In genomic region chr13:26951581-26952177, GRCh38 we compare ENCODE assay signal across 26 cellular contexts.
A peak's percentile ranks its signal among the peaks of the same experiment; 100 is the strongest.
DNase-seq lines count a peak whose midpoint lies in the region; ATAC-seq and TF ChIP-seq lines count a peak whose summit lies in the region.
"Had no signal": no experiment of that assay in that cellular context is flagged by ENCODE, and none has a peak within 500 bp of the region (broad histone marks: within the 10 kb centered on the region; RNA-seq: fewer than 3 reads in every experiment).

No MANE protein-coding gene starts in this region.

- no peaks in the 10 kb centered on the region for H3K9me3 ChIP-seq in Peyer's patch
- no peaks in the 10 kb centered on the region for H3K9me3 ChIP-seq in colonic mucosa
- no peaks in the 10 kb centered on the region for H3K9me3 ChIP-seq in right lobe of liver
- no peaks in the 10 kb centered on the region for H3K9me3 ChIP-seq in testis
- H3K9me3 ChIP-seq: neutrophil, prostate gland, upper lobe of left lung had no signal

- H3K4me1 ChIP-seq in Peyer's patch (peaks cover 0 to 52% (median 11%) of the 10 kb centered on the region in 4 donors), colonic mucosa (peaks cover 15% of the 10 kb centered on the region), right lobe of liver (peaks cover 0 to 41% (median 7%) of the 10 kb centered on the region in 4 donors), testis (no peaks in the 10 kb centered on the region)
- H3K4me1 ChIP-seq: prostate gland, upper lobe of left lung had no signal

- peak; percentile 79 to 84 (median 81) for ATAC-seq in right lobe of liver
- ATAC-seq: activated CD8-positive, alpha-beta T cell treated with anti-CD3 and anti-CD28 coated beads for 36 hours; T-helper 17 cell had no signal

- peak in 2 of 6 experiments; percentile 1 to 23 for TF ChIP-seq CTCF in Peyer's patch (IDR thresholded peaks at IDR 0.05)
- TF ChIP-seq CTCF in colonic mucosa (IDR thresholded peaks at IDR 0.05) = no peak
- no peak for TF ChIP-seq CTCF in right lobe of liver (IDR thresholded peaks at IDR 0.05)
- TF ChIP-seq CTCF in testis (IDR thresholded peaks at IDR 0.05) = no peak

- H3K36me3 ChIP-seq in Peyer's patch (no peaks in the 10 kb centered on the region), colonic mucosa (no peaks in the 10 kb centered on the region), right lobe of liver (no peaks in the 10 kb centered on the region), testis (ENCODE audit: low read depth, missing control alignments) (no peaks in the 10 kb centered on the region)
- H3K36me3 ChIP-seq: neutrophil, prostate gland, upper lobe of left lung had no signal

- H3K27ac ChIP-seq in Peyer's patch (peak overlapping the region in 3 of 4 donors; percentile 63 to 88 (median 83)), colonic mucosa (peak overlapping the region; percentile 95), right lobe of liver (peak overlapping the region; percentile 72 to 93 (median 81)), testis (no peak overlapping the region)
- H3K27ac ChIP-seq: neutrophil, prostate gland, RWPE1, SK-N-MC, skin epidermis, upper lobe of left lung had no signal

- peak; percentile 26 to 37 for TF ChIP-seq POLR2A in Peyer's patch (IDR thresholded peaks at IDR 0.05)
- no peak for TF ChIP-seq POLR2A in right lobe of liver (IDR thresholded peaks at IDR 0.05)
- TF ChIP-seq POLR2A in testis (IDR thresholded peaks at IDR 0.05) = no peak

- intact Hi-C loops in colonic mucosa (cut with DNase I) (loop anchor here (10.0 kb wide), 1 partner anchor 1023 kb away; no protein-coding TSS in a partner anchor), right lobe of liver (cut with DNase I) (no loop called here), testis (cut with DNase I; ENCODE audit: low total_unique reads) (no loop called here)

- H3K9ac ChIP-seq in colonic mucosa (ENCODE audit: low read depth in 2 of 2, low read length in 2 of 2) = peak overlapping the region; percentile 41 to 84

- in situ Hi-C loops in KBM-7 (cut with MboI; ENCODE audit: low pct_unique_long_range_greater_than_20kb, low sequenced_read_pairs) = no loop called here

- H3K27me3 ChIP-seq in Peyer's patch = no peaks in the 10 kb centered on the region
- no peaks in the 10 kb centered on the region for H3K27me3 ChIP-seq in colonic mucosa
- H3K27me3 ChIP-seq in right lobe of liver = no peaks in the 10 kb centered on the region
- no peaks in the 10 kb centered on the region for H3K27me3 ChIP-seq in testis
- H3K27me3 ChIP-seq: neutrophil, upper lobe of left lung had no signal

- H3K4me3 ChIP-seq in Peyer's patch (no peak overlapping the region), colonic mucosa (no peak overlapping the region), right lobe of liver (no peak overlapping the region), testis (no peak overlapping the region)
- H3K4me3 ChIP-seq: prostate gland, SK-N-MC, skin epidermis, upper lobe of left lung had no signal

- WGBS in right lobe of liver (ENCODE audit: insufficient coverage, low coverage, low lambda C conversion rate, missing lambda C conversion rate) = 13% methylated on average over 4 of the region's 12 CpGs
- 54 to 64% methylated on average over 8 to 12 of the region's 12 CpGs for WGBS in testis, 2 donors

- peak in 2 of 3 donors; percentile 89 to 90 for DNase-seq in Peyer's patch
- peak; percentile 83 for DNase-seq in colonic mucosa
- peak; percentile 69 to 89 (median 84) for DNase-seq in right lobe of liver
- peak; percentile 33 for DNase-seq in testis
- DNase-seq in AG08396 (ENCODE audit: low spot score) = no peak
- no peak for DNase-seq in stimulated activated CD4-positive, alpha-beta T cell treated with anti-CD3 and anti-CD28 coated beads, Interleukin-12 subunit alpha, Interleukin-12 subunit beta, amount 100 ng/mL, for 4 hours
- no peak for DNase-seq in KBM-7
- DNase-seq: activated CD8-positive, alpha-beta T cell treated with anti-CD3 and anti-CD28 coated beads for 36 hours; activated effector memory CD4-positive, alpha-beta T cell treated with Interleukin-2 at 50 U/mL for 16 hours; activated T-cell treated with anti-CD3 and anti-CD28 coated beads for 4 hours; C1 segment of cervical spinal cord; DMS79 treated with DMSO at 0.1 percent for 48 hours; GF-D8; H7; mammary epithelial cell; NCI-H1417 treated with DMSO at 0.1 percent for 48 hours; NCI-H2081 treated with DMSO at 0.1 percent for 48 hours; NCI-H748 treated with DMSO at 0.1 percent for 48 hours; stimulated activated CD4-positive, alpha-beta T cell treated with anti-CD3 and anti-CD28 coated beads, Interleukin-1b, Interleukin-23, amount 100 ng/mL, for 48 hours; T-helper 17 cell had no signal

Comparison
In these comparisons a context has a peak if more than half of its experiments do, and no peak if none do; other contexts are left out.
1. DNase-seq: peak in Peyer's patch (2 of 3), colonic mucosa (single experiment), right lobe of liver (3 of 3) and testis (single experiment); none in AG08396 (single experiment), stimulated activated CD4-positive, alpha-beta T cell treated with anti-CD3 and anti-CD28 coated beads, Interleukin-12 subunit alpha, Interleukin-12 subunit beta, amount 100 ng/mL, for 4 hours (single experiment) and KBM-7 (single experiment).
2. H3K27ac ChIP-seq: peak in Peyer's patch (3 of 4), colonic mucosa (single experiment) and right lobe of liver (3 of 3); none in testis (0 of 2).
3. POLR2A ChIP-seq: peak in Peyer's patch (2 of 2); none in right lobe of liver (single experiment) and testis (single experiment).